In genomic region chr9:99296375-99296951, GRCh38 we compare ENCODE assay signal across 8 cellular contexts.
DNase-seq lines count a peak whose midpoint lies in the region; ATAC-seq and TF ChIP-seq lines count a peak whose summit lies in the region.

No MANE protein-coding gene starts in this region.

- no peak for ATAC-seq in HG03196 (IDR thresholded peaks at IDR 0.05; ENCODE audit: unreplicated experiment)
- no peak for ATAC-seq in HG03097 (IDR thresholded peaks at IDR 0.05; ENCODE audit: low FRiP score, unreplicated experiment)
- no peak for ATAC-seq in HG02973 (IDR thresholded peaks at IDR 0.05; ENCODE audit: unreplicated experiment)
- ATAC-seq in GM18498 (IDR thresholded peaks at IDR 0.05; ENCODE audit: unreplicated experiment) = no peak

- TF ChIP-seq CTCF in GM13977 (IDR thresholded peaks at IDR 0.05; ENCODE audit: extremely low read depth, insufficient read depth, missing control alignments) = no peak
- TF ChIP-seq CTCF in epithelial cell of proximal tubule (conservative IDR thresholded peaks at IDR 0.05; ENCODE audit: low read depth, low read length) = no peak

- in situ Hi-C loops in GM13977 (cut with MboI; ENCODE audit: low pct_unique_long_range_greater_than_20kb, low sequenced_read_pairs, unreplicated experiment) = loop anchor here (25.0 kb wide), 1 partner anchor 716 kb away; no protein-coding TSS in a partner anchor

- H3K4me3 ChIP-seq in epithelial cell of proximal tubule (ENCODE audit: low read depth, low read length) = peak overlapping the region; percentile 6

- DNase-seq in GM13977 (ENCODE audit: low spot score) (peak; percentile 55), NCI-H69 (lab: John Stamatoyannopoulos, UW) (peak; percentile 88), epithelial cell of proximal tubule (ENCODE audit: low read depth) (no peak)
- peak; percentile 9 to 21 for DNase-seq in stimulated activated CD4-positive, alpha-beta T cell treated with anti-CD3 and anti-CD28 coated beads, Interleukin-1b, Interleukin-23, amount 100 ng/mL, for 4 hours (ENCODE audit: low read depth in 2 of 2)
